20 cellular contexts compared by ENCODE assay signal in genomic region chr16:15613676-15614075, GRCh38. TPM values are rescaled to one million over a fixed set of nuclear protein-coding genes. Genes with fewer than 3 reads are reported as not detected.
DNase-seq lines count a peak whose midpoint lies in the region; ATAC-seq and TF ChIP-seq lines count a peak whose summit lies in the region.
"Had no signal": no experiment of that assay in that cellular context is flagged by ENCODE, and none has a peak within 500 bp of the region (broad histone marks: within the 10 kb centered on the region; RNA-seq: fewer than 3 reads in every experiment).

No MANE protein-coding gene starts in this region.

- TF ChIP-seq CTCF in activated B cell treated with CpG ODN at 0.5 μM for 24 hours (IDR thresholded peaks at IDR 0.05) (no peak), kidney epithelial cell (IDR thresholded peaks at IDR 0.05; ENCODE audit: insufficient read depth, low read length, poor library complexity, severe bottlenecking) (no peak)

- H3K4me3 Mint-ChIP-seq in activated B cell treated with CpG ODN at 0.5 μM for 24 hours = no peak overlapping the region
- H3K4me3 Mint-ChIP-seq: natural killer cell treated with Interleukin-12 subunit alpha and Interleukin-12 subunit beta and Interleukin-15 and Interleukin-18, amount 100 ng/mL, for 72 hours had no signal

- no peaks in the 10 kb centered on the region for H3K27me3 Mint-ChIP-seq in activated B cell treated with CpG ODN at 0.5 μM for 24 hours
- H3K27me3 Mint-ChIP-seq: natural killer cell treated with Interleukin-12 subunit alpha and Interleukin-12 subunit beta and Interleukin-15 and Interleukin-18, amount 100 ng/mL, for 72 hours had no signal

- POLR2A ChIA-PET in activated B cell treated with CpG ODN at 0.5 μM for 24 hours (lab: Charles Lee) = interaction anchor here (0.7 kb wide), 1 partner anchor 21 kb away, joined by 5 read pairs; no protein-coding TSS in a partner anchor

- ATAC-seq in activated B cell treated with CpG ODN at 0.5 μM for 24 hours (ENCODE audit: low read depth) (no peak), HG03520 (IDR thresholded peaks at IDR 0.05; ENCODE audit: unreplicated experiment) (no peak)
- ATAC-seq: natural killer cell treated with Interleukin-12 subunit alpha and Interleukin-12 subunit beta and Interleukin-15 and Interleukin-18, amount 100 ng/mL, for 72 hours; SK-N-SH treated with all-trans-retinoic acid at 6 μM for 48 hours had no signal

- peak overlapping the region; percentile 50 for H3K27ac Mint-ChIP-seq in activated B cell treated with CpG ODN at 0.5 μM for 24 hours
- H3K27ac Mint-ChIP-seq: natural killer cell treated with Interleukin-12 subunit alpha and Interleukin-12 subunit beta and Interleukin-15 and Interleukin-18, amount 100 ng/mL, for 72 hours had no signal

- CTCF ChIA-PET in activated B cell treated with CpG ODN at 0.5 μM for 24 hours (lab: Charles Lee) = no interaction called here

- no peaks in the 10 kb centered on the region for H3K9me3 Mint-ChIP-seq in activated B cell treated with CpG ODN at 0.5 μM for 24 hours
- H3K9me3 Mint-ChIP-seq: natural killer cell treated with Interleukin-12 subunit alpha and Interleukin-12 subunit beta and Interleukin-15 and Interleukin-18, amount 100 ng/mL, for 72 hours had no signal

- H3K36me3 Mint-ChIP-seq in activated B cell treated with CpG ODN at 0.5 μM for 24 hours (ENCODE audit: low read depth) = peaks cover 88% of the 10 kb centered on the region

- H3K36me3 ChIP-seq in kidney epithelial cell (ENCODE audit: control insufficient read depth, insufficient read depth, low read length) = peaks cover 1% of the 10 kb centered on the region

- H3K4me3 ChIP-seq in kidney epithelial cell (ENCODE audit: low read depth, low read length) = no peak overlapping the region
- H3K4me3 ChIP-seq: BLaER1 treated with 17β-estradiol and CSF1 and Interleukin-3, amounts not matched to agents 10 nM and 100 nM; hepatocyte; suprapubic skin had no signal

- DNase-seq in A172 (ENCODE audit: low spot score) (peak; percentile 8), HT1080 (ENCODE audit: low read depth) (peak; percentile 11), activated B cell treated with CpG ODN at 0.5 μM for 24 hours (no peak), kidney epithelial cell (ENCODE audit: low read depth) (peak; percentile 14), NCI-H1048 (lab: John Stamatoyannopoulos, UW) (no peak), iPS-NIHi11 (ENCODE audit: low spot score) (no peak)
- no peak for DNase-seq in activated CD8-positive, alpha-beta memory T cell treated with anti-CD3 and anti-CD28 coated beads, Interleukin-2, amount 50 U/mL, for 48 hours
- DNase-seq: activated CD4-positive, alpha-beta T cell treated with anti-CD3 and anti-CD28 coated beads for 1 hour; brain microvascular endothelial cell; cortex of kidney; mesenchymal stem cell; NCI-H187; NCI-H2227 treated with DMSO at 0.1 percent for 48 hours; RPMI8226 had no signal

- H3K4me1 Mint-ChIP-seq in activated B cell treated with CpG ODN at 0.5 μM for 24 hours = no peaks in the 10 kb centered on the region

- intact Hi-C loops in activated B cell treated with CpG ODN at 0.5 μM for 24 hours (cut with micrococcal nuclease) = loop anchor here (10.0 kb wide), 1 partner anchor 59 kb away; no protein-coding TSS in a partner anchor

- no peaks in the 10 kb centered on the region for H3K27me3 ChIP-seq in kidney epithelial cell (ENCODE audit: control insufficient read depth, insufficient read depth, low read length)
- H3K27me3 ChIP-seq: BLaER1 treated with 17β-estradiol and CSF1 and Interleukin-3, amounts not matched to agents 10 nM and 100 nM; brain microvascular endothelial cell; hepatocyte; suprapubic skin had no signal

RNA-seq across cellular contexts. Expression of gene MARF1, which starts 29.3 kb away (rescaled TPM):
- total RNA-seq in A172 (2014; rRNA removed; shearing (Covaris generic)) = 6.4 and 8.9 TPM in 2 replicates
- 5.2 and 9.9 TPM in 2 replicates for total RNA-seq in HT1080 (2014; rRNA removed; shearing (Covaris generic))
- 15.6 and 20.8 TPM in 2 replicates for polyA plus RNA-seq in HT1080 (2015; cell fraction: cytosol; rRNA removed)
- 32.2 and 43.4 TPM in 2 replicates for polyA plus RNA-seq in HT1080 (2015; cell fraction: nucleus; rRNA removed)
- 160 and 186 TPM in 2 replicates for total RNA-seq in activated B cell treated with CpG ODN at 0.5 μM for 24 hours
- 19.8 and 25.4 TPM in 2 replicates for total RNA-seq in kidney epithelial cell

RNA-seq across cellular contexts. Expression of gene NDE1, which starts 36.4 kb away (rescaled TPM):
- total RNA-seq in A172 (2014; rRNA removed; shearing (Covaris generic)) = 47.5 and 55.9 TPM in 2 replicates
- total RNA-seq in HT1080 (2014; rRNA removed; shearing (Covaris generic)) = 36.6 and 37.0 TPM in 2 replicates
- polyA plus RNA-seq in HT1080 (2015; cell fraction: cytosol; rRNA removed) = 68.9 and 69.3 TPM in 2 replicates
- polyA plus RNA-seq in HT1080 (2015; cell fraction: nucleus; rRNA removed) = 35.0 and 49.4 TPM in 2 replicates
- 140 and 163 TPM in 2 replicates for total RNA-seq in activated B cell treated with CpG ODN at 0.5 μM for 24 hours
- 28.2 and 31.4 TPM in 2 replicates for total RNA-seq in kidney epithelial cell

Comparison
In these comparisons a context has a peak if more than half of its experiments do, and no peak if none do; other contexts are left out.
1. DNase-seq: peak in A172 (single experiment), HT1080 (single experiment) and kidney epithelial cell (single experiment); none in activated B cell treated with CpG ODN at 0.5 μM for 24 hours (single experiment), NCI-H1048 (single experiment), iPS-NIHi11 (single experiment) and activated CD8-positive, alpha-beta memory T cell treated with anti-CD3 and anti-CD28 coated beads, Interleukin-2, amount 50 U/mL, for 48 hours (single experiment).